In genomic region chr16:72853575-72853974, GRCh38 we compare ENCODE assay signal across 25 cellular contexts.
A peak's percentile ranks its signal among the peaks of the same experiment; 100 is the strongest.
DNase-seq lines count a peak whose midpoint lies in the region; ATAC-seq and TF ChIP-seq lines count a peak whose summit lies in the region.
"Had no signal": no experiment of that assay in that cellular context is flagged by ENCODE, and none has a peak within 500 bp of the region (broad histone marks: within the 10 kb centered on the region; RNA-seq: fewer than 3 reads in every experiment).

No MANE protein-coding gene starts in this region.

- H3K4me1 Mint-ChIP-seq in activated naive CD8-positive, alpha-beta T cell treated with anti-CD3 and anti-CD28 coated beads, Interleukin-2, amount 10 ng/mL, durations not matched to agents 7 days and 5 days, result peaks cover 31% of the 10 kb centered on the region
- H3K4me1 Mint-ChIP-seq in activated naive CD8-positive, alpha-beta T cell treated with anti-CD3 and anti-CD28 coated beads for 36 hours, result no peaks in the 10 kb centered on the region
- H3K4me1 Mint-ChIP-seq in dendritic cell treated with granulocyte-macrophage colony-stimulating factor and Interleukin-4, amounts not matched to agents 40 ng/mL and 50 ng/mL, for 4 days (ENCODE audit: low read depth), result peaks cover 48% of the 10 kb centered on the region

- peak overlapping the region; percentile 17 for H3K4me3 Mint-ChIP-seq in activated naive CD8-positive, alpha-beta T cell treated with anti-CD3 and anti-CD28 coated beads, Interleukin-2, amount 10 ng/mL, durations not matched to agents 7 days and 5 days
- H3K4me3 Mint-ChIP-seq in activated naive CD8-positive, alpha-beta T cell treated with anti-CD3 and anti-CD28 coated beads for 36 hours, result no peak overlapping the region
- peak overlapping the region; percentile 9 for H3K4me3 Mint-ChIP-seq in dendritic cell treated with granulocyte-macrophage colony-stimulating factor and Interleukin-4, amounts not matched to agents 40 ng/mL and 50 ng/mL, for 4 days
- H3K4me3 Mint-ChIP-seq: activated naive CD8-positive, alpha-beta T cell; effector memory CD8-positive, alpha-beta T cell; HFFc6; stimulated activated naive CD8-positive, alpha-beta T cell treated with anti-CD3 and anti-CD28 coated beads, Interleukin-15, Interleukin-2, amounts not matched to agents 100 ng/mL and 50 ng/mL, for 24 hours had no signal

- no peak for ATAC-seq in activated naive CD8-positive, alpha-beta T cell treated with anti-CD3 and anti-CD28 coated beads, Interleukin-2, amount 10 ng/mL, durations not matched to agents 7 days and 5 days (ENCODE audit: low read depth)
- ATAC-seq in thoracic aorta (ENCODE audit: insufficient number of reproducible peaks, low FRiP score, low read depth) (no peak), HG02973 (IDR thresholded peaks at IDR 0.05; ENCODE audit: unreplicated experiment) (no peak)
- ATAC-seq: body of pancreas; effector memory CD8-positive, alpha-beta T cell had no signal

- peak overlapping the region; percentile 56 to 98 for H3K27ac ChIP-seq in thoracic aorta
- H3K27ac ChIP-seq: body of pancreas, esophagus muscularis mucosa had no signal

- no peaks in the 10 kb centered on the region for H3K27me3 ChIP-seq in thoracic aorta (replicated peaks; ENCODE audit: insufficient read depth)
- H3K27me3 ChIP-seq: BE2C, body of pancreas, esophagus muscularis mucosa had no signal

- no peaks in the 10 kb centered on the region for H3K9me3 Mint-ChIP-seq in activated naive CD8-positive, alpha-beta T cell treated with anti-CD3 and anti-CD28 coated beads, Interleukin-2, amount 10 ng/mL, durations not matched to agents 7 days and 5 days
- H3K9me3 Mint-ChIP-seq in activated naive CD8-positive, alpha-beta T cell treated with anti-CD3 and anti-CD28 coated beads for 36 hours, result no peaks in the 10 kb centered on the region
- H3K9me3 Mint-ChIP-seq in dendritic cell treated with granulocyte-macrophage colony-stimulating factor and Interleukin-4, amounts not matched to agents 40 ng/mL and 50 ng/mL, for 4 days, result no peaks in the 10 kb centered on the region
- H3K9me3 Mint-ChIP-seq: effector memory CD8-positive, alpha-beta T cell; HFFc6; stimulated activated naive CD8-positive, alpha-beta T cell treated with anti-CD3 and anti-CD28 coated beads, Interleukin-15, Interleukin-2, amounts not matched to agents 100 ng/mL and 50 ng/mL, for 24 hours had no signal

- no peaks in the 10 kb centered on the region for H3K36me3 ChIP-seq in thoracic aorta
- H3K36me3 ChIP-seq: BE2C, esophagus muscularis mucosa, spleen had no signal

- DNase-seq in activated naive CD8-positive, alpha-beta T cell treated with anti-CD3 and anti-CD28 coated beads, Interleukin-2, amount 10 ng/mL, durations not matched to agents 7 days and 5 days, result no peak
- DNase-seq in activated naive CD8-positive, alpha-beta T cell treated with anti-CD3 and anti-CD28 coated beads for 36 hours, result no peak
- DNase-seq in NOMO-1 (lab: John Stamatoyannopoulos, UW; ENCODE audit: unreplicated experiment in 2 of 2) (peak; percentile 72 to 80), thoracic aorta (ENCODE audit: low spot score) (no peak)
- no peak for DNase-seq in activated CD4-positive, alpha-beta T cell treated with anti-CD3 and anti-CD28 coated beads for 1 hour
- DNase-seq in activated naive CD4-positive, alpha-beta T cell treated with Interleukin-2 at 50 U/mL for 16 hours, result no peak
- DNase-seq: BE2C; body of pancreas; effector memory CD8-positive, alpha-beta T cell; HFFc6; hippocampal formation; Karpas-422; NCI-H1105 treated with DMSO at 0.1 percent for 48 hours; NCI-H2081 treated with DMSO at 0.1 percent for 48 hours; NCI-H510A treated with DMSO at 0.1 percent for 48 hours; NK-92 treated with Interleukin-12 subunit alpha and Interleukin-12 subunit beta, amount 100 ng/mL, for 24 hours; nucleus accumbens; spleen; stimulated activated CD4-positive, alpha-beta T cell treated with anti-CD3 and anti-CD28 coated beads, Interleukin-4, amount 100 ng/mL, for 1 hour; trophoblast cell had no signal

- no peak overlapping the region for H3K4me3 ChIP-seq in thoracic aorta
- H3K4me3 ChIP-seq: body of pancreas, esophagus muscularis mucosa, spleen had no signal

- peaks cover 47 to 81% of the 10 kb centered on the region in 2 donors for H3K4me1 ChIP-seq in thoracic aorta (ENCODE audit: control insufficient read depth in 1 of 2, low read depth in 2 of 2)

- no peaks in the 10 kb centered on the region for H3K9me3 ChIP-seq in thoracic aorta
- H3K9me3 ChIP-seq: BE2C, body of pancreas, esophagus muscularis mucosa, spleen had no signal

- POLR2A ChIA-PET in activated naive CD8-positive, alpha-beta T cell treated with anti-CD3 and anti-CD28 coated beads, Interleukin-2, amount 10 ng/mL, durations not matched to agents 7 days and 5 days (lab: Charles Lee), result no interaction called here

- H3K36me3 Mint-ChIP-seq in activated naive CD8-positive, alpha-beta T cell treated with anti-CD3 and anti-CD28 coated beads, Interleukin-2, amount 10 ng/mL, durations not matched to agents 7 days and 5 days, result no peaks in the 10 kb centered on the region
- no peaks in the 10 kb centered on the region for H3K36me3 Mint-ChIP-seq in activated naive CD8-positive, alpha-beta T cell treated with anti-CD3 and anti-CD28 coated beads for 36 hours
- H3K36me3 Mint-ChIP-seq in dendritic cell treated with granulocyte-macrophage colony-stimulating factor and Interleukin-4, amounts not matched to agents 40 ng/mL and 50 ng/mL, for 4 days (ENCODE audit: low read depth), result no peaks in the 10 kb centered on the region
- H3K36me3 Mint-ChIP-seq: activated naive CD8-positive, alpha-beta T cell had no signal

- peaks cover 40% of the 10 kb centered on the region for H3K27me3 Mint-ChIP-seq in activated naive CD8-positive, alpha-beta T cell treated with anti-CD3 and anti-CD28 coated beads, Interleukin-2, amount 10 ng/mL, durations not matched to agents 7 days and 5 days
- H3K27me3 Mint-ChIP-seq in activated naive CD8-positive, alpha-beta T cell treated with anti-CD3 and anti-CD28 coated beads for 36 hours, result peaks cover 3% of the 10 kb centered on the region
- no peaks in the 10 kb centered on the region for H3K27me3 Mint-ChIP-seq in dendritic cell treated with granulocyte-macrophage colony-stimulating factor and Interleukin-4, amounts not matched to agents 40 ng/mL and 50 ng/mL, for 4 days
- H3K27me3 Mint-ChIP-seq: activated naive CD8-positive, alpha-beta T cell; effector memory CD8-positive, alpha-beta T cell; stimulated activated naive CD8-positive, alpha-beta T cell treated with anti-CD3 and anti-CD28 coated beads, Interleukin-15, Interleukin-2, amounts not matched to agents 100 ng/mL and 50 ng/mL, for 24 hours had no signal

- TF ChIP-seq CTCF in thoracic aorta (IDR thresholded peaks at IDR 0.05), result no peak

- peak overlapping the region; percentile 3 for H3K27ac Mint-ChIP-seq in activated naive CD8-positive, alpha-beta T cell treated with anti-CD3 and anti-CD28 coated beads, Interleukin-2, amount 10 ng/mL, durations not matched to agents 7 days and 5 days
- no peak overlapping the region for H3K27ac Mint-ChIP-seq in activated naive CD8-positive, alpha-beta T cell treated with anti-CD3 and anti-CD28 coated beads for 36 hours
- peak overlapping the region; percentile 65 for H3K27ac Mint-ChIP-seq in dendritic cell treated with granulocyte-macrophage colony-stimulating factor and Interleukin-4, amounts not matched to agents 40 ng/mL and 50 ng/mL, for 4 days
- H3K27ac Mint-ChIP-seq: activated naive CD8-positive, alpha-beta T cell; effector memory CD8-positive, alpha-beta T cell; HFFc6; stimulated activated naive CD8-positive, alpha-beta T cell treated with anti-CD3 and anti-CD28 coated beads, Interleukin-15, Interleukin-2, amounts not matched to agents 100 ng/mL and 50 ng/mL, for 24 hours had no signal

- intact Hi-C loops in dendritic cell treated with granulocyte-macrophage colony-stimulating factor and Interleukin-4, amounts not matched to agents 40 ng/mL and 50 ng/mL, for 4 days (cut with micrococcal nuclease), result no loop called here

Comparison
In these comparisons a context has a peak if more than half of its experiments do, and no peak if none do; other contexts are left out.
1. DNase-seq: peak in NOMO-1 (2 of 2); none in activated naive CD8-positive, alpha-beta T cell treated with anti-CD3 and anti-CD28 coated beads, Interleukin-2, amount 10 ng/mL, durations not matched to agents 7 days and 5 days (single experiment), activated naive CD8-positive, alpha-beta T cell treated with anti-CD3 and anti-CD28 coated beads for 36 hours (single experiment), thoracic aorta (single experiment), activated CD4-positive, alpha-beta T cell treated with anti-CD3 and anti-CD28 coated beads for 1 hour (single experiment) and activated naive CD4-positive, alpha-beta T cell treated with Interleukin-2 at 50 U/mL for 16 hours (single experiment).